ENCODE assay signal across 1 cellular context in the genomic region with DNA sequence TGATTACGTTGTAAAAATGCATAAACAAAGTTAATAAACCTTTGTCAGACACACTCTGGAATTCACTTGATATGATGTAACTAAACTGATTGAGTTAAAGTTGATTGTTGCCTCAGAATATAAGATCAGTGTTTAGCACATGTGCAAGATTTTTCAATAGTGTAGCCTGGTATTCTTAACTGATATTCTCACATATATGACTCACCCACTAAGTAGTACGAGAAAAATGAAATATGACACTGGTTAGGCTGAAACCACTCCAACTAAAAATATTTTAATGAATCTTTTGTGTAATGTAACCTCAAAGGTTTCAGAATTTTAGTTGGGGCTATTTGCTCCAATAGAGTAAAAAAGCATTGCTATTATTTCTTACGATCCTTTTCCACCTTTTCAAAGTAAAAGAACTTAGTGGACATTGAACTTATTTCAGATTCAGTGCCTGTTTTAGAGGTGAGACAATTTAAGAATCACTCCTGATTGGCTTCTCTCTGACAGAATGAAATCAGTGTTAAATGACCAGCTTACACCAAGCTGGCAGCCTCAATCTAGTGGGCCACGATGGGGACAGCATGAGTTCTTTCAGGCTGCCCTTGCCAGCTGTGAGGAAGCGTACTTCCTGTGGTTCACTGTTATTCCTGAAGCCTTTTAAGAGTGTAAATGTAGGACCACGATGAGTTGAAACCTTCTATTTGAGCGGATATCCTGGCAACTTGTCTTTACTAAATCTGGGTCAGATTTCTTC.
TF ChIP-seq lines count a peak whose summit lies in the region.

No MANE protein-coding gene starts in this region.

TF ChIP-seq in GM23338, 12 proteins besides CTCF, POLR2A, EP300 and RAD21 (continued from another document):
- TF ChIP-seq, protein P1, sequence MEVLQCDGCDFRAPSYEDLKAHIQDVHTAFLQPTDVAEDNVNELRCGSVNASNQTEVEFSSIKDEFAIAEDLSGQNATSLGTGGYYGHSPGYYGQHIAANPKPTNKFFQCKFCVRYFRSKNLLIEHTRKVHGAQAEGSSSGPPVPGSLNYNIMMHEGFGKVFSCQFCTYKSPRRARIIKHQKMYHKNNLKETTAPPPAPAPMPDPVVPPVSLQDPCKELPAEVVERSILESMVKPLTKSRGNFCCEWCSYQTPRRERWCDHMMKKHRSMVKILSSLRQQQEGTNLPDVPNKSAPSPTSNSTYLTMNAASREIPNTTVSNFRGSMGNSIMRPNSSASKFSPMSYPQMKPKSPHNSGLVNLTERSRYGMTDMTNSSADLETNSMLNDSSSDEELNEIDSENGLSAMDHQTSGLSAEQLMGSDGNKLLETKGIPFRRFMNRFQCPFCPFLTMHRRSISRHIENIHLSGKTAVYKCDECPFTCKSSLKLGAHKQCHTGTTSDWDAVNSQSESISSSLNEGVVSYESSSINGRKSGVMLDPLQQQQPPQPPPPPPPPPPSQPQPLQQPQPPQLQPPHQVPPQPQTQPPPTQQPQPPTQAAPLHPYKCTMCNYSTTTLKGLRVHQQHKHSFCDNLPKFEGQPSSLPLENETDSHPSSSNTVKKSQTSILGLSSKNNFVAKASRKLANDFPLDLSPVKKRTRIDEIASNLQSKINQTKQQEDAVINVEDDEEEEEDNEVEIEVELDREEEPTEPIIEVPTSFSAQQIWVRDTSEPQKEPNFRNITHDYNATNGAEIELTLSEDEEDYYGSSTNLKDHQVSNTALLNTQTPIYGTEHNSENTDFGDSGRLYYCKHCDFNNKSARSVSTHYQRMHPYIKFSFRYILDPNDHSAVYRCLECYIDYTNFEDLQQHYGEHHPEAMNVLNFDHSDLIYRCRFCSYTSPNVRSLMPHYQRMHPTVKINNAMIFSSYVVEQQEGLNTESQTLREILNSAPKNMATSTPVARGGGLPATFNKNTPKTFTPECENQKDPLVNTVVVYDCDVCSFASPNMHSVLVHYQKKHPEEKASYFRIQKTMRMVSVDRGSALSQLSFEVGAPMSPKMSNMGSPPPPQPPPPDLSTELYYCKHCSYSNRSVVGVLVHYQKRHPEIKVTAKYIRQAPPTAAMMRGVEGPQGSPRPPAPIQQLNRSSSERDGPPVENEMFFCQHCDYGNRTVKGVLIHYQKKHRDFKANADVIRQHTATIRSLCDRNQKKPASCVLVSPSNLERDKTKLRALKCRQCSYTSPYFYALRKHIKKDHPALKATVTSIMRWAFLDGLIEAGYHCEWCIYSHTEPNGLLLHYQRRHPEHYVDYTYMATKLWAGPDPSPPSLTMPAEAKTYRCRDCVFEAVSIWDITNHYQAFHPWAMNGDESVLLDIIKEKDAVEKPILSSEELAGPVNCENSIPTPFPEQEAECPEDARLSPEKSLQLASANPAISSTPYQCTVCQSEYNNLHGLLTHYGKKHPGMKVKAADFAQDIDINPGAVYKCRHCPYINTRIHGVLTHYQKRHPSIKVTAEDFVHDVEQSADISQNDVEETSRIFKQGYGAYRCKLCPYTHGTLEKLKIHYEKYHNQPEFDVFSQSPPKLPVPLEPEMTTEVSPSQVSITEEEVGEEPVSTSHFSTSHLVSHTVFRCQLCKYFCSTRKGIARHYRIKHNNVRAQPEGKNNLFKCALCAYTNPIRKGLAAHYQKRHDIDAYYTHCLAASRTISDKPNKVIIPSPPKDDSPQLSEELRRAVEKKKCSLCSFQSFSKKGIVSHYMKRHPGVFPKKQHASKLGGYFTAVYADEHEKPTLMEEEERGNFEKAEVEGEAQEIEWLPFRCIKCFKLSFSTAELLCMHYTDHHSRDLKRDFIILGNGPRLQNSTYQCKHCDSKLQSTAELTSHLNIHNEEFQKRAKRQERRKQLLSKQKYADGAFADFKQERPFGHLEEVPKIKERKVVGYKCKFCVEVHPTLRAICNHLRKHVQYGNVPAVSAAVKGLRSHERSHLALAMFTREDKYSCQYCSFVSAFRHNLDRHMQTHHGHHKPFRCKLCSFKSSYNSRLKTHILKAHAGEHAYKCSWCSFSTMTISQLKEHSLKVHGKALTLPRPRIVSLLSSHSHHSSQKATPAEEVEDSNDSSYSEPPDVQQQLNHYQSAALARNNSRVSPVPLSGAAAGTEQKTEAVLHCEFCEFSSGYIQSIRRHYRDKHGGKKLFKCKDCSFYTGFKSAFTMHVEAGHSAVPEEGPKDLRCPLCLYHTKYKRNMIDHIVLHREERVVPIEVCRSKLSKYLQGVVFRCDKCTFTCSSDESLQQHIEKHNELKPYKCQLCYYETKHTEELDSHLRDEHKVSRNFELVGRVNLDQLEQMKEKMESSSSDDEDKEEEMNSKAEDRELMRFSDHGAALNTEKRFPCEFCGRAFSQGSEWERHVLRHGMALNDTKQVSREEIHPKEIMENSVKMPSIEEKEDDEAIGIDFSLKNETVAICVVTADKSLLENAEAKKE (CRISPR knock-in tag; IDR thresholded peaks at IDR 0.05), result no peak
- TF ChIP-seq NANOG (IDR thresholded peaks at IDR 0.05; ENCODE audit: borderline replicate concordance) (no peak), EZH2phosphoT487 (IDR thresholded peaks at IDR 0.05; ENCODE audit: unreplicated experiment) (no peak), ZNF331 (CRISPR knock-in tag; IDR thresholded peaks at IDR 0.05; ENCODE audit: low read depth) (no peak), STAT1 (IDR thresholded peaks at IDR 0.05; ENCODE audit: unreplicated experiment) (no peak), EZH2 (IDR thresholded peaks at IDR 0.05; ENCODE audit: low read depth, unreplicated experiment) (no peak), CREB1 (CRISPR knock-in tag; IDR thresholded peaks at IDR 0.05; ENCODE audit: low read depth) (no peak), POLR2AphosphoS5 (IDR thresholded peaks at IDR 0.05; ENCODE audit: low read depth) (no peak), JUNB (IDR thresholded peaks at IDR 0.05; ENCODE audit: unreplicated experiment) (no peak)
- TF ChIP-seq, protein P2, sequence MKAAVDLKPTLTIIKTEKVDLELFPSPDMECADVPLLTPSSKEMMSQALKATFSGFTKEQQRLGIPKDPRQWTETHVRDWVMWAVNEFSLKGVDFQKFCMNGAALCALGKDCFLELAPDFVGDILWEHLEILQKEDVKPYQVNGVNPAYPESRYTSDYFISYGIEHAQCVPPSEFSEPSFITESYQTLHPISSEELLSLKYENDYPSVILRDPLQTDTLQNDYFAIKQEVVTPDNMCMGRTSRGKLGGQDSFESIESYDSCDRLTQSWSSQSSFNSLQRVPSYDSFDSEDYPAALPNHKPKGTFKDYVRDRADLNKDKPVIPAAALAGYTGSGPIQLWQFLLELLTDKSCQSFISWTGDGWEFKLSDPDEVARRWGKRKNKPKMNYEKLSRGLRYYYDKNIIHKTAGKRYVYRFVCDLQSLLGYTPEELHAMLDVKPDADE (IDR thresholded peaks at IDR 0.05), result no peak
- TF ChIP-seq, protein P3, sequence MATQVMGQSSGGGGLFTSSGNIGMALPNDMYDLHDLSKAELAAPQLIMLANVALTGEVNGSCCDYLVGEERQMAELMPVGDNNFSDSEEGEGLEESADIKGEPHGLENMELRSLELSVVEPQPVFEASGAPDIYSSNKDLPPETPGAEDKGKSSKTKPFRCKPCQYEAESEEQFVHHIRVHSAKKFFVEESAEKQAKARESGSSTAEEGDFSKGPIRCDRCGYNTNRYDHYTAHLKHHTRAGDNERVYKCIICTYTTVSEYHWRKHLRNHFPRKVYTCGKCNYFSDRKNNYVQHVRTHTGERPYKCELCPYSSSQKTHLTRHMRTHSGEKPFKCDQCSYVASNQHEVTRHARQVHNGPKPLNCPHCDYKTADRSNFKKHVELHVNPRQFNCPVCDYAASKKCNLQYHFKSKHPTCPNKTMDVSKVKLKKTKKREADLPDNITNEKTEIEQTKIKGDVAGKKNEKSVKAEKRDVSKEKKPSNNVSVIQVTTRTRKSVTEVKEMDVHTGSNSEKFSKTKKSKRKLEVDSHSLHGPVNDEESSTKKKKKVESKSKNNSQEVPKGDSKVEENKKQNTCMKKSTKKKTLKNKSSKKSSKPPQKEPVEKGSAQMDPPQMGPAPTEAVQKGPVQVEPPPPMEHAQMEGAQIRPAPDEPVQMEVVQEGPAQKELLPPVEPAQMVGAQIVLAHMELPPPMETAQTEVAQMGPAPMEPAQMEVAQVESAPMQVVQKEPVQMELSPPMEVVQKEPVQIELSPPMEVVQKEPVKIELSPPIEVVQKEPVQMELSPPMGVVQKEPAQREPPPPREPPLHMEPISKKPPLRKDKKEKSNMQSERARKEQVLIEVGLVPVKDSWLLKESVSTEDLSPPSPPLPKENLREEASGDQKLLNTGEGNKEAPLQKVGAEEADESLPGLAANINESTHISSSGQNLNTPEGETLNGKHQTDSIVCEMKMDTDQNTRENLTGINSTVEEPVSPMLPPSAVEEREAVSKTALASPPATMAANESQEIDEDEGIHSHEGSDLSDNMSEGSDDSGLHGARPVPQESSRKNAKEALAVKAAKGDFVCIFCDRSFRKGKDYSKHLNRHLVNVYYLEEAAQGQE (IDR thresholded peaks at IDR 0.05; ENCODE audit: unreplicated experiment), result no peak
